27 cellular contexts compared by ENCODE assay signal in genomic region chr3:135868801-135869200, GRCh38.
"Had no signal": no experiment of that assay in that cellular context is flagged by ENCODE, and none has a peak within 500 bp of the region (broad histone marks: within the 10 kb centered on the region; RNA-seq: fewer than 3 reads in every experiment).

No MANE protein-coding gene starts in this region.

- H3K4me3 ChIP-seq: body of pancreas, cardiac muscle cell, coronary artery, dorsolateral prefrontal cortex, gastrocnemius medialis, left lung, lower lobe of right lung, right atrium auricular region, suprapubic skin, tibial nerve had no signal

- H3K4me1 Mint-ChIP-seq: activated B cell treated with CpG ODN at 0.5 μM for 24 hours; activated CD4-positive, alpha-beta T cell treated with anti-CD3 and anti-CD28 coated beads for 36 hours; activated CD8-positive, alpha-beta memory T cell treated with anti-CD3 and anti-CD28 coated beads, Interleukin-2, amount 10 ng/mL, durations not matched to agents 7 days and 5 days; activated naive CD4-positive, alpha-beta T cell treated with anti-CD3 and anti-CD28 coated beads, Interleukin-2, amount 50 U/mL, for 24 hours; natural killer cell; stimulated activated naive B cell treated with anti-CD40 and anti-IgM and Interleukin-4, amounts not matched to agents 10 μg/mL and 1 μg/mL and 100 μg/mL, for 72 hours had no signal

- H3K27me3 ChIP-seq: body of pancreas, cardiac muscle cell, gastrocnemius medialis, left lung, right atrium auricular region, suprapubic skin, tibial nerve had no signal

- H3K27ac Mint-ChIP-seq: activated B cell treated with CpG ODN at 0.5 μM for 24 hours; activated CD4-positive, alpha-beta T cell treated with anti-CD3 and anti-CD28 coated beads for 36 hours; activated CD8-positive, alpha-beta memory T cell treated with anti-CD3 and anti-CD28 coated beads, Interleukin-2, amount 10 ng/mL, durations not matched to agents 7 days and 5 days; activated CD8-positive, alpha-beta T cell treated with anti-CD3 and anti-CD28 coated beads, Interleukin-2, amount 10 ng/mL, durations not matched to agents 7 days and 5 days; activated naive CD4-positive, alpha-beta T cell treated with anti-CD3 and anti-CD28 coated beads, Interleukin-2, amount 50 U/mL, for 24 hours; activated T-helper 2 cell treated with anti-CD3 and anti-CD28 coated beads, Interferon-gamma antibody, Interleukin-2, Interleukin-4, amounts not matched to agents 10 μg/mL and 5 μg/mL and 100 μg/mL, durations not matched to agents 14 hours and 24 hours and 36 hours; natural killer cell; stimulated activated naive B cell treated with anti-CD40 and anti-IgM and Interleukin-4, amounts not matched to agents 10 μg/mL and 1 μg/mL and 100 μg/mL, for 72 hours; T-helper 2 cell treated with Interferon-gamma antibody and Interleukin-4, amounts not matched to agents 5 μg/mL and 100 μg/mL, for 36 hours had no signal

- H3K9me3 Mint-ChIP-seq: activated T-helper 2 cell treated with anti-CD3 and anti-CD28 coated beads, Interferon-gamma antibody, Interleukin-2, Interleukin-4, amounts not matched to agents 10 μg/mL and 5 μg/mL and 100 μg/mL, durations not matched to agents 14 hours and 24 hours and 36 hours had no signal

- H3K4me1 ChIP-seq: body of pancreas, gastrocnemius medialis, lower lobe of right lung, right atrium auricular region, suprapubic skin, tibial nerve had no signal

- H3K36me3 Mint-ChIP-seq: activated CD8-positive, alpha-beta memory T cell treated with anti-CD3 and anti-CD28 coated beads, Interleukin-2, amount 10 ng/mL, durations not matched to agents 7 days and 5 days; stimulated activated naive B cell treated with anti-CD40 and anti-IgM and Interleukin-4, amounts not matched to agents 10 μg/mL and 1 μg/mL and 100 μg/mL, for 72 hours had no signal

- H3K27me3 Mint-ChIP-seq: activated CD4-positive, alpha-beta T cell treated with anti-CD3 and anti-CD28 coated beads for 36 hours; activated CD8-positive, alpha-beta memory T cell treated with anti-CD3 and anti-CD28 coated beads, Interleukin-2, amount 10 ng/mL, durations not matched to agents 7 days and 5 days; stimulated activated naive B cell treated with anti-CD40 and anti-IgM and Interleukin-4, amounts not matched to agents 10 μg/mL and 1 μg/mL and 100 μg/mL, for 72 hours had no signal

- DNase-seq: activated B cell treated with CpG ODN at 0.5 μM for 24 hours; activated CD4-positive, alpha-beta T cell treated with anti-CD3 and anti-CD28 coated beads for 36 hours; activated CD8-positive, alpha-beta memory T cell treated with anti-CD3 and anti-CD28 coated beads, Interleukin-2, amount 10 ng/mL, durations not matched to agents 7 days and 5 days; activated CD8-positive, alpha-beta T cell treated with anti-CD3 and anti-CD28 coated beads, Interleukin-2, amount 10 ng/mL, durations not matched to agents 7 days and 5 days; activated T-cell treated with anti-CD3 and anti-CD28 coated beads, Interleukin-2, amount 50 U/mL, for 48 hours; anterior cingulate cortex; body of pancreas; cerebellar nuclear complex; dorsolateral prefrontal cortex; effector memory CD4-positive, alpha-beta T cell; gastrocnemius medialis; glutamatergic neuron; left lung; lower lobe of right lung; mesenchymal stem cell; natural killer cell; stimulated activated CD4-positive, alpha-beta T cell treated with anti-CD3 and anti-CD28 coated beads, Interleukin-15, amount 100 ng/mL, for 24 hours; stimulated activated CD4-positive, alpha-beta T cell treated with anti-CD3 and anti-CD28 coated beads, Interleukin-2, amount 100 ng/mL, for 24 hours; stimulated activated naive B cell treated with anti-CD40 and anti-IgM and Interleukin-4, amounts not matched to agents 10 μg/mL and 1 μg/mL and 100 μg/mL, for 72 hours had no signal

- H3K9me3 ChIP-seq: gastrocnemius medialis, lower lobe of right lung, suprapubic skin had no signal

- H3K27ac ChIP-seq: body of pancreas, cardiac muscle cell, coronary artery, dorsolateral prefrontal cortex, gastrocnemius medialis, left lung, lower lobe of right lung, right atrium auricular region, suprapubic skin, tibial nerve had no signal

- H3K36me3 ChIP-seq: cardiac muscle cell, gastrocnemius medialis, left lung, lower lobe of right lung, right atrium auricular region, suprapubic skin, tibial nerve had no signal

- H3K4me3 Mint-ChIP-seq: activated B cell treated with CpG ODN at 0.5 μM for 24 hours; activated CD4-positive, alpha-beta T cell treated with anti-CD3 and anti-CD28 coated beads for 36 hours; activated CD8-positive, alpha-beta memory T cell treated with anti-CD3 and anti-CD28 coated beads, Interleukin-2, amount 10 ng/mL, durations not matched to agents 7 days and 5 days; activated CD8-positive, alpha-beta T cell treated with anti-CD3 and anti-CD28 coated beads, Interleukin-2, amount 10 ng/mL, durations not matched to agents 7 days and 5 days; activated naive CD4-positive, alpha-beta T cell treated with anti-CD3 and anti-CD28 coated beads, Interleukin-2, amount 50 U/mL, for 24 hours; natural killer cell; stimulated activated naive B cell treated with anti-CD40 and anti-IgM and Interleukin-4, amounts not matched to agents 10 μg/mL and 1 μg/mL and 100 μg/mL, for 72 hours; T-helper 2 cell treated with Interferon-gamma antibody and Interleukin-4, amounts not matched to agents 5 μg/mL and 100 μg/mL, for 36 hours had no signal
